Comparison of ENCODE assay signal across 10 cellular contexts in genomic region chr1:171219751-171220385, GRCh38. TPM values are rescaled to one million over a fixed set of nuclear protein-coding genes. Genes with fewer than 3 reads are reported as not detected.
A peak's percentile ranks its signal among the peaks of the same experiment; 100 is the strongest.
DNase-seq lines count a peak whose midpoint lies in the region; ATAC-seq and TF ChIP-seq lines count a peak whose summit lies in the region.
"Had no signal": no experiment of that assay in that cellular context is flagged by ENCODE, and none has a peak within 500 bp of the region (broad histone marks: within the 10 kb centered on the region; RNA-seq: fewer than 3 reads in every experiment).

No MANE protein-coding gene starts in this region.

- TF ChIP-seq POLR2A in spleen (IDR thresholded peaks at IDR 0.05) = no peak

- peak overlapping the region; percentile 71 for H3K9ac ChIP-seq in endodermal cell (ENCODE audit: extremely low read depth, low read length, poor library complexity, severe bottlenecking)
- H3K9ac ChIP-seq: BLaER1 treated with 17β-estradiol and CSF1 and Interleukin-3, amounts not matched to agents 10 nM and 100 nM had no signal

- peak overlapping the region; percentile 86 for H3K27ac ChIP-seq in endodermal cell (ENCODE audit: low read depth, low read length)
- H3K27ac ChIP-seq in mesodermal cell (ENCODE audit: low read depth, low read length, severe bottlenecking) = peak overlapping the region; percentile 86
- peak overlapping the region in 2 of 8 donors; percentile 46 to 51 for H3K27ac ChIP-seq in spleen
- H3K27ac ChIP-seq: BLaER1 treated with 17β-estradiol and CSF1 and Interleukin-3, amounts not matched to agents 10 nM and 100 nM; neutrophil had no signal

- no peaks in the 10 kb centered on the region for H3K36me3 Mint-ChIP-seq in endodermal cell (ENCODE audit: low read depth)

- WGBS in endodermal cell (ENCODE audit: insufficient coverage in 1 of 2, insufficient read length in 1 of 2), 2 experiments = 0 to 23% methylated on average over 1 to 4 of the region's 4 CpGs
- WGBS in mesodermal cell (ENCODE audit: insufficient coverage in 2 of 2), 2 experiments = 14 to 21% methylated on average over 2 to 3 of the region's 4 CpGs
- 55 to 81% (median 76%) methylated on average over 4 of the region's 4 CpGs for WGBS in spleen, 5 donors

- H3K4me3 Mint-ChIP-seq in endodermal cell = peak overlapping the region; percentile 55

- peaks cover 10% of the 10 kb centered on the region for H3K9me3 Mint-ChIP-seq in endodermal cell

- DNase-seq in A172 (ENCODE audit: low spot score) = peak; percentile 86
- peak; percentile 91 for DNase-seq in M059J (ENCODE audit: low read depth)
- peak; percentile 79 for DNase-seq in endodermal cell
- no peak for DNase-seq in spleen

- intact Hi-C loops in spleen (cut with DNase I; ENCODE audit: low total_unique reads) = loop anchor here (10.0 kb wide), 1 partner anchor 255 kb away; no protein-coding TSS in a partner anchor

- H3K4me1 ChIP-seq in endodermal cell (ENCODE audit: control insufficient read depth, insufficient read depth, low read length) (peaks cover 5% of the 10 kb centered on the region), mesodermal cell (ENCODE audit: control insufficient read depth, insufficient read depth, low read length, poor library complexity, severe bottlenecking) (peaks cover 18% of the 10 kb centered on the region), spleen (peaks cover 0 to 5% (median 0%) of the 10 kb centered on the region in 6 donors)

- H3K27me3 ChIP-seq in endodermal cell (ENCODE audit: control insufficient read depth, insufficient read depth, low read length, poor library complexity, severe bottlenecking) = no peaks in the 10 kb centered on the region
- H3K27me3 ChIP-seq in spleen (replicated peaks in 1 of 7) = no peaks in the 10 kb centered on the region
- H3K27me3 ChIP-seq: BLaER1 treated with 17β-estradiol and CSF1 and Interleukin-3, amounts not matched to agents 10 nM and 100 nM; neutrophil had no signal

- ATAC-seq in HG02759 (IDR thresholded peaks at IDR 0.05; ENCODE audit: unreplicated experiment) (no peak), HG03045 (IDR thresholded peaks at IDR 0.05; ENCODE audit: unreplicated experiment) (no peak), HG03439 (IDR thresholded peaks at IDR 0.05; ENCODE audit: unreplicated experiment) (no peak)

- peaks cover 13% of the 10 kb centered on the region for H3K9me3 ChIP-seq in endodermal cell (ENCODE audit: control insufficient read depth, low read length)
- H3K9me3 ChIP-seq in mesodermal cell (ENCODE audit: control insufficient read depth, low read length) = peaks cover 7% of the 10 kb centered on the region
- no peaks in the 10 kb centered on the region for H3K9me3 ChIP-seq in spleen
- H3K9me3 ChIP-seq: BLaER1 treated with 17β-estradiol and CSF1 and Interleukin-3, amounts not matched to agents 10 nM and 100 nM; neutrophil had no signal

- H3K27me3 Mint-ChIP-seq in endodermal cell (ENCODE audit: insufficient read depth) = no peaks in the 10 kb centered on the region

- peaks cover 32% of the 10 kb centered on the region for H3K4me1 Mint-ChIP-seq in endodermal cell

- H3K4me3 ChIP-seq in endodermal cell (ENCODE audit: low read length) (peak overlapping the region; percentile 73), mesodermal cell (ENCODE audit: extremely low read depth, insufficient read depth, low read length, poor library complexity, severe bottlenecking) (peak overlapping the region; percentile 28), spleen (no peak overlapping the region)
- H3K4me3 ChIP-seq: BLaER1 treated with 17β-estradiol and CSF1 and Interleukin-3, amounts not matched to agents 10 nM and 100 nM had no signal

- H3K27ac Mint-ChIP-seq in endodermal cell = peak overlapping the region; percentile 90

- H3K36me3 ChIP-seq in endodermal cell (ENCODE audit: control insufficient read depth, insufficient read depth, low read length) (no peaks in the 10 kb centered on the region), mesodermal cell (ENCODE audit: control insufficient read depth, insufficient read depth, low read length) (no peaks in the 10 kb centered on the region), spleen (no peaks in the 10 kb centered on the region)
- H3K36me3 ChIP-seq: BLaER1 treated with 17β-estradiol and CSF1 and Interleukin-3, amounts not matched to agents 10 nM and 100 nM; neutrophil had no signal

- TF ChIP-seq CTCF in endodermal cell (conservative IDR thresholded peaks at IDR 0.05) (no peak), spleen (IDR thresholded peaks at IDR 0.05 in 8 of 11, conservative IDR thresholded peaks at IDR 0.05 in 3 of 11) (no peak)

RNA-seq across cellular contexts. Expression of gene FMO1, which starts 28.4 kb away (rescaled TPM):
- not detected in 2 replicates for total RNA-seq in A172 (2014; rRNA removed; shearing (Covaris generic))
- total RNA-seq in M059J (2014; rRNA removed; shearing (Covaris generic)) = not detected in 2 replicates
- not detected for total RNA-seq in endodermal cell
- polyA plus RNA-seq in endodermal cell (2013, experiment 1 of 2) = 0.78 TPM
- 0.66 TPM for polyA plus RNA-seq in endodermal cell (2013, experiment 2 of 2)
- polyA plus RNA-seq in mesodermal cell (2013, experiment 1 of 2) = not detected
- polyA plus RNA-seq in mesodermal cell (2013, experiment 2 of 2) = not detected
- total RNA-seq in spleen = not detected
- polyA plus RNA-seq in spleen = under 1 TPM; 0.17 to 0.30 (median 0.22) TPM

RNA-seq across cellular contexts. Expression of gene FMO2, which starts 34.8 kb away (rescaled TPM):
- not detected in 2 replicates for total RNA-seq in A172 (2014; rRNA removed; shearing (Covaris generic))
- not detected in 2 replicates for total RNA-seq in M059J (2014; rRNA removed; shearing (Covaris generic))
- not detected for total RNA-seq in endodermal cell
- polyA plus RNA-seq in endodermal cell (2013, experiment 1 of 2) = 0.25 TPM
- 0.17 TPM for polyA plus RNA-seq in endodermal cell (2013, experiment 2 of 2)
- not detected for polyA plus RNA-seq in mesodermal cell (2013, experiment 1 of 2)
- not detected for polyA plus RNA-seq in mesodermal cell (2013, experiment 2 of 2)
- 1 to 10 TPM in 5 of 7 donors, under 1 TPM in 1, not detected in 1; 0.40 to 4.6 (median 2.5) TPM for total RNA-seq in spleen
- 1 to 10 TPM in 1 of 3 donors, under 1 TPM in 2; 0.26 to 1.4 (median 0.43) TPM for polyA plus RNA-seq in spleen

Comparison
In these comparisons a context has a peak if more than half of its experiments do, and no peak if none do; other contexts are left out.
1. H3K4me3 ChIP-seq: peak in endodermal cell (single experiment) and mesodermal cell (single experiment); none in spleen (0 of 8).